In the genomic region with DNA sequence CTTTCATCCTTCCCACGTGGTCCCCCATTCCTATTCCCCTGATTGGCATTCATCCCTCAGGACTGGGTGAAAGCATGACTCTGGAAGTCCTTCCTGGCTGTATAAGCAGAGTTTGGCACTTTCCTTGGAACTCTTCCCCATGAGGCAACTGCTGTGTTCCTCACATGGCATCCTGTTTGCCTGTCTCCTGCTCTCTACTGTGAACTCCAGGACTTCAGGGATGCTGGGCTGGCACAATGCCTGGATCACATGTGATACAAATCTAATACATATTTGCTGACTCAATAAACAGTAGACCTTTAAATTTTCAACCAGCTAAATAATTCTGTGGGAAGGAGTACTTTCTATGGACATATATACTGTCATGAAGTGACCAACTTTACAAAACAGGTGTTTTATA, we compare ENCODE assay signal across 18 cellular contexts. TPM values are rescaled to one million over a fixed set of nuclear protein-coding genes. Genes with fewer than 3 reads are reported as not detected.
DNase-seq lines count a peak whose midpoint lies in the region; ATAC-seq, FAIRE-seq and TF ChIP-seq lines count a peak whose summit lies in the region.
"Had no signal": no experiment of that assay in that cellular context is flagged by ENCODE, and none has a peak within 500 bp of the region (broad histone marks: within the 10 kb centered on the region; RNA-seq: fewer than 3 reads in every experiment).

No MANE protein-coding gene starts in this region.

- intact Hi-C loops in body of pancreas (cut with DNase I), result no loop called here

- H3K27me3 ChIP-seq in body of pancreas, result no peaks in the 10 kb centered on the region
- H3K27me3 ChIP-seq in HAP-1 (ENCODE audit: low read depth), result no peaks in the 10 kb centered on the region
- H3K27me3 ChIP-seq: esophagus muscularis mucosa, upper lobe of left lung had no signal

- ATAC-seq in body of pancreas (no peak), left lobe of liver (peak; percentile 23)
- ATAC-seq: natural killer cell had no signal

- FAIRE-seq in GM12891 (lab: Jason Lieb, UNC), result no peak
- FAIRE-seq: RCC 7860, small intestine had no signal

- no peak for TF ChIP-seq CTCF in body of pancreas (IDR thresholded peaks at IDR 0.05)

- H3K4me1 ChIP-seq in body of pancreas, result peaks cover 5% of the 10 kb centered on the region
- H3K4me1 ChIP-seq in HAP-1, result 0 out of 2 replicates have a peak, but pooled peaks cover 2% of the 10 kb centered on the region

- H3K4me3 ChIP-seq in body of pancreas, result no peak overlapping the region
- H3K4me3 ChIP-seq in HAP-1, result no peak overlapping the region
- H3K4me3 ChIP-seq: esophagus muscularis mucosa, upper lobe of left lung had no signal

- DNase-seq in SIG-M5 treated with dmso at 0.1 percent for 504 hours (lab: John Stamatoyannopoulos, UW; ENCODE audit: unreplicated experiment) (peak; percentile 5), SIG-M5 (lab: John Stamatoyannopoulos, UW) (no peak), body of pancreas (peak; percentile 56 to 77 (median 71)), left lobe of liver (ENCODE audit: low spot score) (peak; percentile 58), AML-193 (lab: John Stamatoyannopoulos, UW) (no peak), HAP-1 (ENCODE audit: low spot score in 2 of 2) (no peak), GM12891 (ENCODE audit: insufficient read length, low spot score) (no peak), HK-2 (ENCODE audit: unreplicated experiment) (no peak)
- DNase-seq: activated CD4-positive, alpha-beta memory T cell treated with anti-CD3 and anti-CD28 coated beads for 36 hours; activated gamma-delta T cell treated with Interleukin-2 at 50 U/mL for 16 hours; DMS79; natural killer cell; small intestine; T1000; upper lobe of left lung had no signal

- in situ Hi-C loops in HAP-1 (cut with MboI; ENCODE audit: low sequenced_read_pairs), result loop anchor here (10.0 kb wide), 1 partner anchor 363 kb away; no protein-coding TSS in a partner anchor

- H3K36me3 ChIP-seq in body of pancreas (replicated peaks in 1 of 2; ENCODE audit: insufficient read depth in 1 of 2, low read depth in 2 of 2), result peaks cover 0 to 2% of the 10 kb centered on the region in 2 donors
- H3K36me3 ChIP-seq in HAP-1 (replicated peaks), result no peaks in the 10 kb centered on the region

- TF ChIP-seq POLR2A in body of pancreas (IDR thresholded peaks at IDR 0.05) (no peak), GM12891 (IDR thresholded peaks at IDR 0.05; ENCODE audit: low read depth, low read length) (no peak)

- H3K9me3 ChIP-seq in body of pancreas, result no peaks in the 10 kb centered on the region
- H3K9me3 ChIP-seq in HAP-1, result no peaks in the 10 kb centered on the region
- H3K9me3 ChIP-seq: esophagus muscularis mucosa, upper lobe of left lung had no signal

- WGBS in body of pancreas, 2 donors, result 82 to 88% methylated on average over 1 of the region's 1 CpG

- peak overlapping the region in 1 of 4 donors; percentile 10 for H3K27ac ChIP-seq in body of pancreas
- H3K27ac ChIP-seq: esophagus muscularis mucosa, KMS-11, upper lobe of left lung had no signal

TF ChIP-seq in GM12891, 5 proteins besides CTCF, POLR2A, EP300 and RAD21:
- no peak for TF ChIP-seq POLR2AphosphoS5 (IDR thresholded peaks at IDR 0.05; ENCODE audit: low read depth, low read length)
- TF ChIP-seq PAX5 (IDR thresholded peaks at IDR 0.05; ENCODE audit: insufficient read depth, low read length, severe bottlenecking), result no peak
- no peak for TF ChIP-seq SPI1 (IDR thresholded peaks at IDR 0.05; ENCODE audit: low read depth, low read length)
- no peak for TF ChIP-seq TAF1 (IDR thresholded peaks at IDR 0.05; ENCODE audit: low read depth, low read length)
- TF ChIP-seq POU2F2 (IDR thresholded peaks at IDR 0.05; ENCODE audit: low read depth, low read length), result no peak

RNA-seq across cellular contexts. Expression of a gene that starts 46.8 kb away (rescaled TPM):
- 10 to 100 TPM; 37.9 to 49.4 TPM for total RNA-seq in body of pancreas
- 27.0 TPM for total RNA-seq in left lobe of liver
- 4.1 TPM for polyA plus RNA-seq in GM12891 (2012; ENCODE audit: low read depth, missing spikeins)

Comparison
In these comparisons a context has a peak if more than half of its experiments do, and no peak if none do; other contexts are left out.
1. DNase-seq: peak in SIG-M5 treated with dmso at 0.1 percent for 504 hours (single experiment), body of pancreas (4 of 4) and left lobe of liver (single experiment); none in SIG-M5 (single experiment), AML-193 (0 of 2), HAP-1 (0 of 2), GM12891 (single experiment) and HK-2 (single experiment).